ENCODE assay signal across 8 cellular contexts in genomic region chr11:57514538-57515331, GRCh38. TPM values are rescaled to one million over a fixed set of nuclear protein-coding genes. Genes with fewer than 3 reads are reported as not detected.
DNase-seq lines count a peak whose midpoint lies in the region; ATAC-seq and TF ChIP-seq lines count a peak whose summit lies in the region.

No MANE protein-coding gene starts in this region.

- TF ChIP-seq CTCF in GM13976 (IDR thresholded peaks at IDR 0.05; ENCODE audit: borderline replicate concordance, control extremely low read depth, extremely low read depth, insufficient read depth, missing control alignments) (no peak), epithelial cell of proximal tubule (conservative IDR thresholded peaks at IDR 0.05; ENCODE audit: low read depth, low read length) (no peak)

- peak overlapping the region; percentile 63 for H3K27ac ChIP-seq in naive thymus-derived CD4-positive, alpha-beta T cell (ENCODE audit: low read depth, low read length)
- peak overlapping the region; percentile 17 for H3K27ac ChIP-seq in temporal lobe (ENCODE audit: low read depth, low read length)

- H3K4me3 ChIP-seq in epithelial cell of proximal tubule (ENCODE audit: low read depth, low read length): peak overlapping the region; percentile 76
- peak overlapping the region; percentile 63 for H3K4me3 ChIP-seq in naive thymus-derived CD4-positive, alpha-beta T cell (ENCODE audit: low read length)

- peaks cover 34% of the 10 kb centered on the region for H3K4me1 Mint-ChIP-seq in activated CD8-positive, alpha-beta T cell treated with anti-CD3 and anti-CD28 coated beads, Interleukin-2, amount 10 ng/mL, durations not matched to agents 7 days and 5 days (ENCODE audit: low read depth)
- H3K4me1 Mint-ChIP-seq in naive thymus-derived CD4-positive, alpha-beta T cell: peaks cover 21 to 34% (median 29%) of the 10 kb centered on the region in 7 donors

- no peaks in the 10 kb centered on the region for H3K27me3 Mint-ChIP-seq in activated CD8-positive, alpha-beta T cell treated with anti-CD3 and anti-CD28 coated beads, Interleukin-2, amount 10 ng/mL, durations not matched to agents 7 days and 5 days (ENCODE audit: low read depth)
- peaks cover 0 to 10% (median 0%) of the 10 kb centered on the region in 5 donors for H3K27me3 Mint-ChIP-seq in naive thymus-derived CD4-positive, alpha-beta T cell

- H3K27me3 ChIP-seq in naive thymus-derived CD4-positive, alpha-beta T cell (ENCODE audit: control insufficient read depth in 2 of 2, insufficient read depth in 2 of 2, low read length in 2 of 2): no peaks in the 10 kb centered on the region

- H3K4me3 Mint-ChIP-seq in activated CD8-positive, alpha-beta T cell treated with anti-CD3 and anti-CD28 coated beads, Interleukin-2, amount 10 ng/mL, durations not matched to agents 7 days and 5 days: peak overlapping the region; percentile 97
- peak overlapping the region; percentile 95 to 99 (median 98) for H3K4me3 Mint-ChIP-seq in naive thymus-derived CD4-positive, alpha-beta T cell

- peaks cover 7% of the 10 kb centered on the region for H3K36me3 Mint-ChIP-seq in activated CD8-positive, alpha-beta T cell treated with anti-CD3 and anti-CD28 coated beads, Interleukin-2, amount 10 ng/mL, durations not matched to agents 7 days and 5 days (ENCODE audit: low read depth)
- no peaks in the 10 kb centered on the region for H3K36me3 Mint-ChIP-seq in naive thymus-derived CD4-positive, alpha-beta T cell

- peak; percentile 68 for ATAC-seq in activated CD8-positive, alpha-beta T cell treated with anti-CD3 and anti-CD28 coated beads, Interleukin-2, amount 10 ng/mL, durations not matched to agents 7 days and 5 days
- ATAC-seq in naive thymus-derived CD4-positive, alpha-beta T cell: peak; percentile 57

- H3K27ac Mint-ChIP-seq in activated CD8-positive, alpha-beta T cell treated with anti-CD3 and anti-CD28 coated beads, Interleukin-2, amount 10 ng/mL, durations not matched to agents 7 days and 5 days: peak overlapping the region; percentile 91
- H3K27ac Mint-ChIP-seq in naive thymus-derived CD4-positive, alpha-beta T cell: peak overlapping the region; percentile 55 to 89 (median 74)

- intact Hi-C loops in naive thymus-derived CD4-positive, alpha-beta T cell (cut with micrococcal nuclease): loop anchor here (1.0 to 5.0 kb wide), 6 partner anchors 13 to 1063 kb away; partner anchors contain the start of genes LPXN (in 1 of the 2), TIMM10 (in 1 of the 2) and ZFP91 (in 1 of the 2)

- in situ Hi-C loops in GM13976 (cut with MboI; ENCODE audit: low sequenced_read_pairs, unreplicated experiment): no loop called here

- DNase-seq in GM13976 (ENCODE audit: low spot score): peak; percentile 83
- peak; percentile 42 for DNase-seq in HEK293T (ENCODE audit: extremely low spot score)
- peak; percentile 16 for DNase-seq in NCI-H1105 treated with DMSO at 0.1 percent for 48 hours (lab: John Stamatoyannopoulos, UW)
- peak; percentile 71 for DNase-seq in activated CD8-positive, alpha-beta T cell treated with anti-CD3 and anti-CD28 coated beads, Interleukin-2, amount 10 ng/mL, durations not matched to agents 7 days and 5 days
- no peak for DNase-seq in epithelial cell of proximal tubule (ENCODE audit: low read depth)
- DNase-seq in naive thymus-derived CD4-positive, alpha-beta T cell: peak; percentile 26 to 65 (median 39)
- DNase-seq in inferior parietal cortex (ENCODE audit: extremely low spot score): no peak

- peaks cover 5 to 7% of the 10 kb centered on the region in 2 donors for H3K4me1 ChIP-seq in naive thymus-derived CD4-positive, alpha-beta T cell (ENCODE audit: control insufficient read depth in 2 of 2, insufficient read depth in 2 of 2, low read length in 2 of 2)

- peaks cover 0 to 12% (median 0%) of the 10 kb centered on the region in 3 experiments for H3K36me3 ChIP-seq in naive thymus-derived CD4-positive, alpha-beta T cell (ENCODE audit: control insufficient read depth in 2 of 3, insufficient read depth in 3 of 3, low read length in 3 of 3)

- no peaks in the 10 kb centered on the region for H3K9me3 Mint-ChIP-seq in activated CD8-positive, alpha-beta T cell treated with anti-CD3 and anti-CD28 coated beads, Interleukin-2, amount 10 ng/mL, durations not matched to agents 7 days and 5 days (ENCODE audit: insufficient read depth)
- H3K9me3 Mint-ChIP-seq in naive thymus-derived CD4-positive, alpha-beta T cell: no peaks in the 10 kb centered on the region

- POLR2A ChIA-PET in HEK293T (lab: Yijun Ruan, JAX): interaction anchor here (1.0 to 3.4 kb wide), 6 partner anchors 9 to 179 kb away, joined by 3 to 29 read pairs (median 8); partner anchors contain the start of gene SSRP1
- POLR2A ChIA-PET in activated CD8-positive, alpha-beta T cell treated with anti-CD3 and anti-CD28 coated beads, Interleukin-2, amount 10 ng/mL, durations not matched to agents 7 days and 5 days (lab: Charles Lee): interaction anchor here (0.6 to 5.0 kb wide), 4 partner anchors 12 to 1063 kb away, joined by 3 to 47 read pairs (median 3); no protein-coding TSS in a partner anchor
- POLR2A ChIA-PET in naive thymus-derived CD4-positive, alpha-beta T cell (lab: Charles Lee): interaction anchor here (0.6 to 3.1 kb wide), 10 partner anchors 9 to 1009 kb away, joined by 3 to 12 read pairs (median 4); partner anchors contain the start of gene UBE2L6

- H3K9me3 ChIP-seq in naive thymus-derived CD4-positive, alpha-beta T cell (ENCODE audit: control insufficient read depth in 2 of 3, low read length in 3 of 3): no peaks in the 10 kb centered on the region

- CTCF ChIA-PET in HEK293T (lab: Yijun Ruan, JAX): interaction anchor here (0.9 to 2.2 kb wide), 5 partner anchors 9 to 126 kb away, joined by 4 to 7 read pairs (median 4); no protein-coding TSS in a partner anchor
- CTCF ChIA-PET in activated CD8-positive, alpha-beta T cell treated with anti-CD3 and anti-CD28 coated beads, Interleukin-2, amount 10 ng/mL, durations not matched to agents 7 days and 5 days (lab: Charles Lee): interaction anchor here (0.9 to 9.0 kb wide), 14 partner anchors 9 to 180 kb away, joined by 3 to 152 read pairs (median 4); partner anchors contain the start of genes SSRP1 and UBE2L6
- CTCF ChIA-PET in naive thymus-derived CD4-positive, alpha-beta T cell (lab: Charles Lee): interaction anchor here (0.7 to 5.3 kb wide), 4 partner anchors 13 to 56 kb away, joined by 3 to 43 read pairs (median 20); no protein-coding TSS in a partner anchor

TF ChIP-seq in HEK293T, 16 proteins besides CTCF, POLR2A, EP300 and RAD21:
- TF ChIP-seq L3MBTL2 (conservative IDR thresholded peaks at IDR 0.05): peak; percentile 68
- no peak for TF ChIP-seq ELF4 (IDR thresholded peaks at IDR 0.05)

RNA-seq across cellular contexts. Expression of gene SLC43A1, which starts 0.8 kb away (rescaled TPM):
- 10 to 100 TPM; 26.4 to 28.4 TPM for total RNA-seq in activated CD8-positive, alpha-beta T cell treated with anti-CD3 and anti-CD28 coated beads, Interleukin-2, amount 10 ng/mL, durations not matched to agents 7 days and 5 days
- total RNA-seq in epithelial cell of proximal tubule (3.6 and 9.0 TPM in 2 replicates), temporal lobe (1.2 TPM)
- 10 to 100 TPM; 10.1 to 19.2 (median 16.3) TPM for total RNA-seq in naive thymus-derived CD4-positive, alpha-beta T cell
- polyA plus RNA-seq in naive thymus-derived CD4-positive, alpha-beta T cell: 10 to 100 TPM; 12.7 to 15.4 TPM

RNA-seq across cellular contexts. Expression of gene TIMM10, which starts 15.8 kb away (rescaled TPM):
- total RNA-seq in activated CD8-positive, alpha-beta T cell treated with anti-CD3 and anti-CD28 coated beads, Interleukin-2, amount 10 ng/mL, durations not matched to agents 7 days and 5 days: 10 to 100 TPM; 65.4 to 65.8 TPM
- total RNA-seq in epithelial cell of proximal tubule: 43.1 and 89.1 TPM in 2 replicates
- total RNA-seq in naive thymus-derived CD4-positive, alpha-beta T cell: 10 to 100 TPM; 23.7 to 52.8 (median 34.7) TPM
- 10 to 100 TPM; 76.5 to 79.4 TPM for polyA plus RNA-seq in naive thymus-derived CD4-positive, alpha-beta T cell
- 27.0 TPM for total RNA-seq in temporal lobe

RNA-seq across cellular contexts. Expression of gene SMTNL1, which starts 22.7 kb away (rescaled TPM):
- not detected for total RNA-seq in activated CD8-positive, alpha-beta T cell treated with anti-CD3 and anti-CD28 coated beads, Interleukin-2, amount 10 ng/mL, durations not matched to agents 7 days and 5 days
- total RNA-seq in epithelial cell of proximal tubule (not detected in 2 replicates), temporal lobe (not detected)
- not detected for total RNA-seq in naive thymus-derived CD4-positive, alpha-beta T cell
- under 1 TPM; 0.28 to 0.44 TPM for polyA plus RNA-seq in naive thymus-derived CD4-positive, alpha-beta T cell

RNA-seq across cellular contexts. Expression of gene UBE2L6, which starts 52.7 kb away (rescaled TPM):
- total RNA-seq in activated CD8-positive, alpha-beta T cell treated with anti-CD3 and anti-CD28 coated beads, Interleukin-2, amount 10 ng/mL, durations not matched to agents 7 days and 5 days: 100 to 1,000 TPM; 222 to 232 TPM
- total RNA-seq in epithelial cell of proximal tubule: 12.2 and 19.4 TPM in 2 replicates
- total RNA-seq in naive thymus-derived CD4-positive, alpha-beta T cell: 100 to 1,000 TPM in 1 of 5 experiments, 10 to 100 TPM in 4; 51.1 to 326 (median 64.2) TPM
- polyA plus RNA-seq in naive thymus-derived CD4-positive, alpha-beta T cell: 100 to 1,000 TPM; 236 to 238 TPM
- total RNA-seq in temporal lobe: 40.8 TPM

RNA-seq across cellular contexts. Expression of gene RTN4RL2, which starts 54.4 kb away (rescaled TPM):
- total RNA-seq in activated CD8-positive, alpha-beta T cell treated with anti-CD3 and anti-CD28 coated beads, Interleukin-2, amount 10 ng/mL, durations not matched to agents 7 days and 5 days: under 1 TPM; 0.47 to 0.57 TPM
- total RNA-seq in epithelial cell of proximal tubule (0.98 TPM in 1 of 2 replicates, not detected in the other), temporal lobe (1.2 TPM)
- under 1 TPM in 3 of 5 experiments, not detected in 2; 0.19 to 0.47 (median 0.27) TPM for total RNA-seq in naive thymus-derived CD4-positive, alpha-beta T cell
- polyA plus RNA-seq in naive thymus-derived CD4-positive, alpha-beta T cell: under 1 TPM; 0.08 to 0.44 TPM

Comparison
In these comparisons a context has a peak if more than half of its experiments do, and no peak if none do; other contexts are left out.
1. DNase-seq: peak in GM13976 (single experiment), HEK293T (single experiment), NCI-H1105 treated with DMSO at 0.1 percent for 48 hours (single experiment), activated CD8-positive, alpha-beta T cell treated with anti-CD3 and anti-CD28 coated beads, Interleukin-2, amount 10 ng/mL, durations not matched to agents 7 days and 5 days (single experiment) and naive thymus-derived CD4-positive, alpha-beta T cell (9 of 9); none in epithelial cell of proximal tubule (single experiment) and inferior parietal cortex (single experiment).